In genomic region chrX:19836337-19836736, GRCh38 we compare ENCODE assay signal across 16 cellular contexts. TPM values are rescaled to one million over a fixed set of nuclear protein-coding genes. Genes with fewer than 3 reads are reported as not detected.
DNase-seq lines count a peak whose midpoint lies in the region; ATAC-seq and TF ChIP-seq lines count a peak whose summit lies in the region.
"Had no signal": no experiment of that assay in that cellular context is flagged by ENCODE, and none has a peak within 500 bp of the region (broad histone marks: within the 10 kb centered on the region; RNA-seq: fewer than 3 reads in every experiment).

No MANE protein-coding gene starts in this region.

- no peaks in the 10 kb centered on the region for H4K20me1 ChIP-seq in KMS-11 (ENCODE audit: insufficient read depth)

- intact Hi-C loops in natural killer cell (cut with micrococcal nuclease): loop anchor here (5.0 kb wide), 1 partner anchor 39 kb away; no protein-coding TSS in a partner anchor
- intact Hi-C loops in gastrocnemius medialis (cut with DNase I; ENCODE audit: low total_unique reads): no loop called here

- DNase-seq in activated CD4-positive, alpha-beta T cell treated with anti-CD3 and anti-CD28 coated beads, Interleukin-2, amount 10 ng/mL, durations not matched to agents 7 days and 5 days: no peak
- no peak for DNase-seq in activated CD4-positive, alpha-beta T cell treated with anti-CD3 and anti-CD28 coated beads for 1 hour
- DNase-seq in activated CD4-positive, alpha-beta memory T cell treated with anti-CD3 and anti-CD28 coated beads, Interleukin-2, amount 10 ng/mL, durations not matched to agents 7 days and 5 days: peak; percentile 20
- DNase-seq in natural killer cell: no peak
- DNase-seq in gastrocnemius medialis: no peak
- DNase-seq: central memory CD4-positive, alpha-beta T cell; COR-L47; effector memory CD4-positive, alpha-beta T cell; left cardiac atrium; stimulated activated CD4-positive, alpha-beta T cell treated with anti-CD3 and anti-CD28 coated beads, Interleukin-4, amount 100 ng/mL, for 1 hour; stimulated activated CD8-positive, alpha-beta memory T cell treated with anti-CD3 and anti-CD28 coated beads, Interleukin-4, amount 100 ng/mL, for 48 hours had no signal

- peaks cover 39% of the 10 kb centered on the region for H3K36me3 Mint-ChIP-seq in activated CD4-positive, alpha-beta T cell treated with anti-CD3 and anti-CD28 coated beads, Interleukin-2, amount 10 ng/mL, durations not matched to agents 7 days and 5 days (ENCODE audit: low read depth)
- peaks cover 24% of the 10 kb centered on the region for H3K36me3 Mint-ChIP-seq in activated CD4-positive, alpha-beta memory T cell treated with anti-CD3 and anti-CD28 coated beads, Interleukin-2, amount 10 ng/mL, durations not matched to agents 7 days and 5 days (ENCODE audit: low read depth)
- H3K36me3 Mint-ChIP-seq in natural killer cell: no peaks in the 10 kb centered on the region

- TF ChIP-seq CTCF in KMS-11 (conservative IDR thresholded peaks at IDR 0.05; ENCODE audit: low read depth, low read length) (no peak), natural killer cell (IDR thresholded peaks at IDR 0.05) (no peak), gastrocnemius medialis (IDR thresholded peaks at IDR 0.05 in 4 of 5, conservative IDR thresholded peaks at IDR 0.05 in 1 of 5) (no peak)

- H3K9me3 Mint-ChIP-seq in activated CD4-positive, alpha-beta T cell treated with anti-CD3 and anti-CD28 coated beads, Interleukin-2, amount 10 ng/mL, durations not matched to agents 7 days and 5 days: peaks cover 13% of the 10 kb centered on the region
- H3K9me3 Mint-ChIP-seq in activated CD4-positive, alpha-beta memory T cell treated with anti-CD3 and anti-CD28 coated beads, Interleukin-2, amount 10 ng/mL, durations not matched to agents 7 days and 5 days: peaks cover 10% of the 10 kb centered on the region
- H3K9me3 Mint-ChIP-seq in natural killer cell: no peaks in the 10 kb centered on the region

- no peak overlapping the region for H2AFZ ChIP-seq in KMS-11 (ENCODE audit: low read depth)

- CTCF ChIA-PET in activated CD4-positive, alpha-beta T cell treated with anti-CD3 and anti-CD28 coated beads, Interleukin-2, amount 10 ng/mL, durations not matched to agents 7 days and 5 days (lab: Charles Lee): interaction anchor here (1.5 kb wide), 1 partner anchor 35 kb away, joined by 4 read pairs; no protein-coding TSS in a partner anchor
- CTCF ChIA-PET in activated CD4-positive, alpha-beta memory T cell treated with anti-CD3 and anti-CD28 coated beads, Interleukin-2, amount 10 ng/mL, durations not matched to agents 7 days and 5 days (lab: Charles Lee): interaction anchor here (0.8 kb wide), 1 partner anchor 9 kb away, joined by 7 read pairs; no protein-coding TSS in a partner anchor

- no peak overlapping the region for H3K4me3 Mint-ChIP-seq in activated CD4-positive, alpha-beta T cell treated with anti-CD3 and anti-CD28 coated beads, Interleukin-2, amount 10 ng/mL, durations not matched to agents 7 days and 5 days
- H3K4me3 Mint-ChIP-seq in activated CD4-positive, alpha-beta memory T cell treated with anti-CD3 and anti-CD28 coated beads, Interleukin-2, amount 10 ng/mL, durations not matched to agents 7 days and 5 days: peak overlapping the region; percentile 45
- H3K4me3 Mint-ChIP-seq in natural killer cell: peak overlapping the region; percentile 72

- no peaks in the 10 kb centered on the region for H3K27me3 Mint-ChIP-seq in activated CD4-positive, alpha-beta T cell treated with anti-CD3 and anti-CD28 coated beads, Interleukin-2, amount 10 ng/mL, durations not matched to agents 7 days and 5 days
- H3K27me3 Mint-ChIP-seq in activated CD4-positive, alpha-beta memory T cell treated with anti-CD3 and anti-CD28 coated beads, Interleukin-2, amount 10 ng/mL, durations not matched to agents 7 days and 5 days: no peaks in the 10 kb centered on the region
- no peaks in the 10 kb centered on the region for H3K27me3 Mint-ChIP-seq in natural killer cell (ENCODE audit: low read depth in 2 of 2)

- H3K4me3 ChIP-seq in KMS-11 (IDR thresholded peaks at IDR 0.05; ENCODE audit: insufficient read depth, low read depth, low read length) (no peak overlapping the region), gastrocnemius medialis (no peak overlapping the region)
- H3K4me3 ChIP-seq: tibial nerve had no signal

- H3K79me2 ChIP-seq in KMS-11 (ENCODE audit: insufficient read depth, low read depth): peaks cover 4% of the 10 kb centered on the region; the same call in 1 of the 2 replicates

- H3K27me3 ChIP-seq in KMS-11 (ENCODE audit: insufficient read depth, low read depth) (no peaks in the 10 kb centered on the region), gastrocnemius medialis (no peaks in the 10 kb centered on the region)
- H3K27me3 ChIP-seq: tibial nerve had no signal

- peak overlapping the region; percentile 60 for H3K27ac Mint-ChIP-seq in activated CD4-positive, alpha-beta T cell treated with anti-CD3 and anti-CD28 coated beads, Interleukin-2, amount 10 ng/mL, durations not matched to agents 7 days and 5 days
- peak overlapping the region; percentile 86 for H3K27ac Mint-ChIP-seq in activated CD4-positive, alpha-beta memory T cell treated with anti-CD3 and anti-CD28 coated beads, Interleukin-2, amount 10 ng/mL, durations not matched to agents 7 days and 5 days
- peak overlapping the region; percentile 68 to 90 for H3K27ac Mint-ChIP-seq in natural killer cell

- H3K4me1 Mint-ChIP-seq in activated CD4-positive, alpha-beta T cell treated with anti-CD3 and anti-CD28 coated beads, Interleukin-2, amount 10 ng/mL, durations not matched to agents 7 days and 5 days: peaks cover 59% of the 10 kb centered on the region
- H3K4me1 Mint-ChIP-seq in activated CD4-positive, alpha-beta memory T cell treated with anti-CD3 and anti-CD28 coated beads, Interleukin-2, amount 10 ng/mL, durations not matched to agents 7 days and 5 days: peaks cover 47% of the 10 kb centered on the region
- H3K4me1 Mint-ChIP-seq in natural killer cell: peaks cover 49 to 54% of the 10 kb centered on the region in 2 donors

- H3K9ac ChIP-seq in KMS-11: no peak overlapping the region

- ATAC-seq in natural killer cell (peak; percentile 16 to 51 (median 49)), HG03460 (IDR thresholded peaks at IDR 0.05; ENCODE audit: unreplicated experiment) (no peak), gastrocnemius medialis (no peak), HG03196 (IDR thresholded peaks at IDR 0.05; ENCODE audit: unreplicated experiment) (no peak)
- ATAC-seq: left cardiac atrium, Right ventricle myocardium inferior had no signal

- H3K36me3 ChIP-seq in KMS-11 (ENCODE audit: insufficient read depth) (no peaks in the 10 kb centered on the region), gastrocnemius medialis (no peaks in the 10 kb centered on the region)
- H3K36me3 ChIP-seq: tibial nerve had no signal

- H3K9me3 ChIP-seq in gastrocnemius medialis: no peaks in the 10 kb centered on the region
- H3K9me3 ChIP-seq: tibial nerve had no signal

- POLR2A ChIA-PET in activated CD4-positive, alpha-beta T cell treated with anti-CD3 and anti-CD28 coated beads, Interleukin-2, amount 10 ng/mL, durations not matched to agents 7 days and 5 days (lab: Charles Lee): no interaction called here
- POLR2A ChIA-PET in activated CD4-positive, alpha-beta memory T cell treated with anti-CD3 and anti-CD28 coated beads, Interleukin-2, amount 10 ng/mL, durations not matched to agents 7 days and 5 days (lab: Charles Lee): interaction anchor here (1.3 to 1.5 kb wide), 2 partner anchors 36 to 41 kb away, joined by 3 to 4 read pairs; no protein-coding TSS in a partner anchor

- peak overlapping the region; percentile 39; the same call in 1 of the 2 replicates for H3K4me2 ChIP-seq in KMS-11

- H3K27ac ChIP-seq in KMS-11 (no peak overlapping the region), gastrocnemius medialis (no peak overlapping the region)
- H3K27ac ChIP-seq: tibial nerve had no signal

- H3K4me1 ChIP-seq in KMS-11 (ENCODE audit: low read depth, poor library complexity, severe bottlenecking) (peaks cover 40% of the 10 kb centered on the region), gastrocnemius medialis (no peaks in the 10 kb centered on the region)
- H3K4me1 ChIP-seq: tibial nerve had no signal

- no peak for TF ChIP-seq POLR2A in gastrocnemius medialis (IDR thresholded peaks at IDR 0.05)

- in situ Hi-C loops in gastrocnemius medialis (cut with MboI; ENCODE audit: low sequenced_read_pairs in 4 of 4): no loop called here

RNA-seq across cellular contexts. Expression of gene SH3KBP1, which starts 51.1 kb away (rescaled TPM):
- 100 to 1,000 TPM in 1 of 2 experiments, 10 to 100 TPM in 1; 95.6 to 103 TPM for total RNA-seq in activated CD4-positive, alpha-beta T cell treated with anti-CD3 and anti-CD28 coated beads, Interleukin-2, amount 10 ng/mL, durations not matched to agents 7 days and 5 days
- total RNA-seq in activated CD4-positive, alpha-beta memory T cell treated with anti-CD3 and anti-CD28 coated beads, Interleukin-2, amount 10 ng/mL, durations not matched to agents 7 days and 5 days: 100 to 1,000 TPM; 119 to 126 TPM
- 100 to 1,000 TPM; 124 to 155 (median 155) TPM for total RNA-seq in natural killer cell
- 1 to 10 TPM; 2.3 to 4.5 (median 3.6) TPM for total RNA-seq in gastrocnemius medialis

Comparison
In these comparisons a context has a peak if more than half of its experiments do, and no peak if none do; other contexts are left out.
1. ATAC-seq: peak in natural killer cell (3 of 3); none in HG03460 (single experiment), gastrocnemius medialis (0 of 2) and HG03196 (single experiment).
2. RNA of gene SH3KBP1, which starts 51.1 kb away (total RNA-seq): 124 to 155 TPM in natural killer cell, 119 to 126 TPM in activated CD4-positive, alpha-beta memory T cell treated with anti-CD3 and anti-CD28 coated beads, Interleukin-2, amount 10 ng/mL, durations not matched to agents 7 days and 5 days and 95.6 to 103 TPM in activated CD4-positive, alpha-beta T cell treated with anti-CD3 and anti-CD28 coated beads, Interleukin-2, amount 10 ng/mL, durations not matched to agents 7 days and 5 days; 2.3 to 4.5 TPM in gastrocnemius medialis; every median in the first group is over 10 times any median in the second.
3. Peak in every context shown above with its lines, with median percentiles within 50 percentile points of each other: H3K27ac Mint-ChIP-seq.